In the genomic region with DNA sequence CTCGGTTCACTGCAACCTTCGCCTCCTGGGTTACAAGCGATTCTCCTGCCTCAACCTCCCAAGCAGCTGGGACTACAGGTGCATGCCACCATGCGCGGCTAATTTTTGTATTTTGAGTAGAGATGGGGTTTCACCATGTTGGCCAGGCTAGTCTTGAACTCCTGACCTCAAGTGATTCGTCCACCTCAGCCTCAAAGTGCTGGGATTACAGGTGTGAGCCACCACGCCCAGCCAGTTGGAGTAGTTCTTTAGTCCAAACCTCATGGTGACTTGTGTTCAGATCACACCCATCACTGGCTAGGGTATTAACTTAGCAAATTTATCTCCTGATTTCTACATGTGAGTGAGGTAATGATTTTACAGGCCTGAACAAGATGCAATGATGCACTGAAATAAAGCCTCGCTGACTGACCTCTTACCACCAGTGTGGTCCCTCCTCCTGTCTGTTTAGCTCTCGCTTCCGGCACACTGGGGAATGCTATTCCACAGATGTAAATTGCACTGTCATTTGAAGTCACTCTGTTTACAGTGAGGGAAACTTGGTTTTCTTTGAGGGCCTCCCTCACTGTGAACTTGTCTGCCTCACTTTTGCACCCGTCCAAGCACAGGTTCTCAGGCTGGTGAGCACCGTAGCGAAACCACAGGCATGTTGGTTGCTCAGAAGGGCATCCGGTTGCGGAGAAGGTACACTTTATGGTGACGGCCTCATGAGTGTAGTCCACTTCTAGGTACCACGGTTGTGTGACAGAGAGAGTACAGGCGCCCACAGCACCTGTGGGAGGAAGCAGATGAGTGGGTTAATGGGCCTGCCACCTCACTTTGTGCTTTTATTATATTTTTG, we compare ENCODE assay signal across 8 cellular contexts. TPM values are rescaled to one million over a fixed set of nuclear protein-coding genes. Genes with fewer than 3 reads are reported as not detected.
DNase-seq lines count a peak whose midpoint lies in the region; ATAC-seq and TF ChIP-seq lines count a peak whose summit lies in the region.

No MANE protein-coding gene starts in this region.

- peak overlapping the region; percentile 97 for H3K4me2 ChIP-seq in DOHH2 (ENCODE audit: low read length)

- peaks cover 57% of the 10 kb centered on the region for H3K79me2 ChIP-seq in DOHH2 (ENCODE audit: control insufficient read depth, low read length)

- ATAC-seq in GM21717 (IDR thresholded peaks at IDR 0.05; ENCODE audit: unreplicated experiment) = peak; percentile 74

- H3K4me3 ChIP-seq in DOHH2 (ENCODE audit: low read length) (peak overlapping the region; percentile 73), MG63 (no peak overlapping the region)

- TF ChIP-seq CTCF in DOHH2 (IDR thresholded peaks at IDR 0.05; ENCODE audit: low read depth, low read length, poor library complexity, severe bottlenecking) = no peak

- H3K4me1 ChIP-seq in DOHH2 (ENCODE audit: control insufficient read depth, low read length) = peaks cover 94% of the 10 kb centered on the region

- no peaks in the 10 kb centered on the region for H3K9me3 ChIP-seq in DOHH2 (ENCODE audit: control insufficient read depth, insufficient read depth, low read length)
- no peaks in the 10 kb centered on the region for H3K9me3 ChIP-seq in MG63

- H3K9me2 ChIP-seq in DOHH2 (replicated peaks; ENCODE audit: control insufficient read depth, low read length) = no peaks in the 10 kb centered on the region

- no peaks in the 10 kb centered on the region for H4K20me1 ChIP-seq in DOHH2 (ENCODE audit: control insufficient read depth, insufficient read depth, low read depth, low read length)

- H3K27ac ChIP-seq in DOHH2 (ENCODE audit: low read depth, low read length) = peak overlapping the region; percentile 98

- peaks cover 45% of the 10 kb centered on the region for H3F3A ChIP-seq in DOHH2 (ENCODE audit: control insufficient read depth, insufficient read depth)

- H3K36me3 ChIP-seq in DOHH2 (ENCODE audit: control insufficient read depth, low read length) (peaks cover 15% of the 10 kb centered on the region), MG63 (peaks cover 14% of the 10 kb centered on the region)

- DNase-seq in NAMALWA (ENCODE audit: low spot score) (peak; percentile 89), MG63 (no peak), NCI-H2171 treated with DMSO at 0.1 percent for 48 hours (lab: John Stamatoyannopoulos, UW) (no peak), UCSD-AML1 (lab: John Stamatoyannopoulos, UW; ENCODE audit: unreplicated experiment) (no peak)
- peak; percentile 70 for DNase-seq in activated naive CD4-positive, alpha-beta T cell treated with anti-CD3 and anti-CD28 coated beads, Interleukin-2, amount 50 U/mL, for 16 hours
- DNase-seq in stimulated activated CD4-positive, alpha-beta T cell treated with anti-CD3 and anti-CD28 coated beads, Interleukin-4, amount 100 ng/mL, for 48 hours (ENCODE audit: low read depth in 2 of 2) = peak; percentile 63 to 70

- H3K27me3 ChIP-seq in DOHH2 (ENCODE audit: control insufficient read depth, low read length) (no peaks in the 10 kb centered on the region), MG63 (no peaks in the 10 kb centered on the region)

RNA-seq across cellular contexts. Expression of gene IGSF6, which starts 5.5 kb away (rescaled TPM):
- not detected in 2 replicates for total RNA-seq in MG63 (2014; rRNA removed; shearing (Covaris generic); ENCODE audit: low replicate concordance)

RNA-seq across cellular contexts. Expression of gene OTOA, which starts 16.8 kb away (rescaled TPM):
- total RNA-seq in MG63 (2014; rRNA removed; shearing (Covaris generic); ENCODE audit: low replicate concordance) = not detected in 2 replicates

RNA-seq across cellular contexts. Expression of gene METTL9, which starts 47.6 kb away (rescaled TPM):
- 210 and 260 TPM in 2 replicates for total RNA-seq in MG63 (2014; rRNA removed; shearing (Covaris generic); ENCODE audit: low replicate concordance)

Comparison
In these comparisons a context has a peak if more than half of its experiments do, and no peak if none do; other contexts are left out.
1. DNase-seq: peak in NAMALWA (single experiment), activated naive CD4-positive, alpha-beta T cell treated with anti-CD3 and anti-CD28 coated beads, Interleukin-2, amount 50 U/mL, for 16 hours (single experiment) and stimulated activated CD4-positive, alpha-beta T cell treated with anti-CD3 and anti-CD28 coated beads, Interleukin-4, amount 100 ng/mL, for 48 hours (2 of 2); none in MG63 (single experiment), NCI-H2171 treated with DMSO at 0.1 percent for 48 hours (single experiment) and UCSD-AML1 (single experiment).